11 cellular contexts compared by ENCODE assay signal in genomic region chr17:4604111-4604644, GRCh38. TPM values are rescaled to one million over a fixed set of nuclear protein-coding genes. Genes with fewer than 3 reads are reported as not detected.
DNase-seq lines count a peak whose midpoint lies in the region; ATAC-seq, FAIRE-seq and TF ChIP-seq lines count a peak whose summit lies in the region.
"Had no signal": no experiment of that assay in that cellular context is flagged by ENCODE, and none has a peak within 500 bp of the region (broad histone marks: within the 10 kb centered on the region; RNA-seq: fewer than 3 reads in every experiment).

No MANE protein-coding gene starts in this region.

- no TSS peak for BruUV-seq in HepG2 (replicated peaks; lab: Mats Ljungman, UMichigan)

- TF ChIP-seq POLR2A in right lobe of liver (IDR thresholded peaks at IDR 0.05) (no peak), HepG2 (IDR thresholded peaks at IDR 0.05; ENCODE audit: insufficient read depth in 1 of 2, low read depth in 2 of 2, low read length in 2 of 2) (no peak), adrenal gland (IDR thresholded peaks at IDR 0.05) (peak in 1 of 2 donors; percentile 24)

- H3K4me3 Mint-ChIP-seq in CD4-positive, alpha-beta T cell: no peak overlapping the region
- H3K4me3 Mint-ChIP-seq: stimulated activated naive CD8-positive, alpha-beta T cell treated with anti-CD3 and anti-CD28 coated beads, Interleukin-15, Interleukin-2, amounts not matched to agents 100 ng/mL and 50 ng/mL, for 24 hours had no signal

- 100% methylated on average over 1 of the region's 18 CpGs for WGBS in right lobe of liver (ENCODE audit: insufficient coverage, low coverage, low lambda C conversion rate, missing lambda C conversion rate)
- WGBS in HepG2 (ENCODE audit: low lambda C conversion rate): 80% methylated on average over 14 of the region's 18 CpGs
- 38 to 52% (median 43%) methylated on average over 11 to 18 of the region's 18 CpGs for WGBS in adrenal gland, 4 donors
- 56% methylated on average over 18 of the region's 18 CpGs for WGBS in right cardiac atrium

- H3K4me3 ChIP-seq in right lobe of liver (no peak overlapping the region), HepG2 (replicated peaks in 1 of 3; ENCODE audit: insufficient read depth in 1 of 3, low read depth in 2 of 3, low read length in 3 of 3) (no peak overlapping the region), adrenal gland (no peak overlapping the region), right cardiac atrium (ENCODE audit: low read length) (no peak overlapping the region)

- POLR2A ChIA-PET in HepG2 (lab: Yijun Ruan, JAX): no interaction called here
- POLR2A ChIA-PET in CD4-positive, alpha-beta T cell (lab: Charles Lee): no interaction called here

- H4K20me1 ChIP-seq in HepG2 (ENCODE audit: insufficient read depth, low read length): no peaks in the 10 kb centered on the region

- ATAC-seq in right lobe of liver: no peak
- no peak for ATAC-seq in HepG2
- ATAC-seq in right cardiac atrium: peak; percentile 38 to 40
- no peak for ATAC-seq in CD4-positive, alpha-beta T cell (ENCODE audit: poor library complexity)

- no peak for TF ChIP-seq EP300 in HepG2 (IDR thresholded peaks at IDR 0.05; ENCODE audit: low read depth in 2 of 2, low read length in 2 of 2)
- TF ChIP-seq EP300 in HepG2 (CRISPR knock-in tag; IDR thresholded peaks at IDR 0.05; ENCODE audit: borderline replicate concordance): no peak

- FAIRE-seq in HepG2 (lab: Jason Lieb, UNC): no peak

- H3K27me3 ChIP-seq in right lobe of liver: no peaks in the 10 kb centered on the region
- no peaks in the 10 kb centered on the region for H3K27me3 ChIP-seq in HepG2 (ENCODE audit: control insufficient read depth in 1 of 2, insufficient read depth in 2 of 2, low read length in 2 of 2)
- H3K27me3 ChIP-seq in adrenal gland: no peaks in the 10 kb centered on the region
- no peaks in the 10 kb centered on the region for H3K27me3 ChIP-seq in right cardiac atrium (ENCODE audit: control insufficient read depth, insufficient read depth)
- H3K27me3 ChIP-seq in CD4-positive, alpha-beta T cell (ENCODE audit: control insufficient read depth, insufficient read depth, low read length): no peaks in the 10 kb centered on the region

- no peak for TF ChIP-seq RAD21 in HepG2 (CRISPR knock-in tag; IDR thresholded peaks at IDR 0.05)

- H3K79me2 ChIP-seq in HepG2 (ENCODE audit: insufficient read depth, low read length): no peaks in the 10 kb centered on the region

- H3K9me3 Mint-ChIP-seq in CD4-positive, alpha-beta T cell: no peaks in the 10 kb centered on the region
- H3K9me3 Mint-ChIP-seq: stimulated activated naive CD8-positive, alpha-beta T cell treated with anti-CD3 and anti-CD28 coated beads, Interleukin-15, Interleukin-2, amounts not matched to agents 100 ng/mL and 50 ng/mL, for 24 hours had no signal

- no peaks in the 10 kb centered on the region for H3K9me3 ChIP-seq in right lobe of liver
- H3K9me3 ChIP-seq in HepG2 (ENCODE audit: low read length): no peaks in the 10 kb centered on the region
- H3K9me3 ChIP-seq in adrenal gland (replicated peaks in 1 of 3): no peaks in the 10 kb centered on the region
- H3K9me3 ChIP-seq in right cardiac atrium (ENCODE audit: control insufficient read depth, low read length): no peaks in the 10 kb centered on the region
- no peaks in the 10 kb centered on the region for H3K9me3 ChIP-seq in CD4-positive, alpha-beta T cell (ENCODE audit: control insufficient read depth, low read length)

- H3K36me3 Mint-ChIP-seq in CD4-positive, alpha-beta T cell (ENCODE audit: low read depth): no peaks in the 10 kb centered on the region

- H3K4me1 ChIP-seq in right lobe of liver (no peaks in the 10 kb centered on the region), HepG2 (ENCODE audit: insufficient read depth, low read length) (peaks cover 60% of the 10 kb centered on the region), adrenal gland (replicated peaks in 1 of 2) (peaks cover 17 to 38% of the 10 kb centered on the region in 2 donors), right cardiac atrium (ENCODE audit: control insufficient read depth, insufficient read depth, low read length) (peaks cover 10% of the 10 kb centered on the region)

- H3K36me3 ChIP-seq in right lobe of liver (no peaks in the 10 kb centered on the region), HepG2 (replicated peaks in 1 of 2; ENCODE audit: control insufficient read depth in 1 of 2, insufficient read depth in 2 of 2, low read length in 2 of 2) (no peaks in the 10 kb centered on the region), adrenal gland (replicated peaks in 1 of 2) (no peaks in the 10 kb centered on the region)

- no peak overlapping the region for H3K27ac Mint-ChIP-seq in CD4-positive, alpha-beta T cell
- H3K27ac Mint-ChIP-seq: stimulated activated naive CD8-positive, alpha-beta T cell treated with anti-CD3 and anti-CD28 coated beads, Interleukin-15, Interleukin-2, amounts not matched to agents 100 ng/mL and 50 ng/mL, for 24 hours had no signal

- no peak overlapping the region for H3K9ac ChIP-seq in HepG2 (ENCODE audit: insufficient read depth, low read depth, low read length)

- CTCF ChIA-PET in HepG2 (lab: Yijun Ruan, JAX; ENCODE audit: low intra/inter-chr PET ratio, low total read pairs): no interaction called here
- CTCF ChIA-PET in CD4-positive, alpha-beta T cell (lab: Charles Lee): no interaction called here

- peak in 2 of 3 donors; percentile 49 to 53 for DNase-seq in right lobe of liver
- no peak for DNase-seq in HepG2 (ENCODE audit: low spot score)
- peak; percentile 77 to 93 (median 87) for DNase-seq in adrenal gland
- DNase-seq in right cardiac atrium: peak; percentile 87 to 96 (median 92)
- no peak for DNase-seq in GOT3 (lab: John Stamatoyannopoulos, UW)
- DNase-seq in pons (ENCODE audit: low spot score): no peak
- DNase-seq in OCI-M2 (lab: John Stamatoyannopoulos, UW; ENCODE audit: unreplicated experiment): no peak
- no peak for DNase-seq in CD4-positive, alpha-beta T cell

- peaks cover 22% of the 10 kb centered on the region for H3K27me3 Mint-ChIP-seq in CD4-positive, alpha-beta T cell

- no peaks in the 10 kb centered on the region for H3K4me1 Mint-ChIP-seq in CD4-positive, alpha-beta T cell (ENCODE audit: low read depth)

- no peak for TF ChIP-seq CTCF in right lobe of liver (IDR thresholded peaks at IDR 0.05)
- no peak for TF ChIP-seq CTCF in HepG2 (CRISPR knock-in tag; IDR thresholded peaks at IDR 0.05)
- no peak for TF ChIP-seq CTCF in adrenal gland (IDR thresholded peaks at IDR 0.05)
- no peak for TF ChIP-seq CTCF in CD4-positive, alpha-beta T cell (IDR thresholded peaks at IDR 0.05)

- in situ Hi-C loops in HepG2 (cut with HindIII; ENCODE audit: extremely low pct_ligation_motif_present, low pct_unique_long_range_greater_than_20kb): no loop called here

- intact Hi-C loops in right lobe of liver (cut with DNase I): no loop called here
- intact Hi-C loops in HepG2 (cut with micrococcal nuclease; ENCODE audit: unreplicated experiment): no loop called here
- intact Hi-C loops in adrenal gland (cut with DNase I): no loop called here
- intact Hi-C loops in right cardiac atrium (cut with DNase I): no loop called here
- intact Hi-C loops in CD4-positive, alpha-beta T cell (cut with DNase I, micrococcal nuclease): no loop called here

- no peak overlapping the region for H2AFZ ChIP-seq in HepG2 (ENCODE audit: low read length)

- H3K27ac ChIP-seq in right lobe of liver (no peak overlapping the region), HepG2 (ENCODE audit: extremely low read length, insufficient read depth, low read length) (no peak overlapping the region), adrenal gland (peak overlapping the region in 3 of 5 donors; percentile 57 to 75 (median 62)), right cardiac atrium (ENCODE audit: low read length) (peak overlapping the region; percentile 14)
- no peak overlapping the region for H3K27ac ChIP-seq in CD4-positive, alpha-beta T cell (ENCODE audit: low read depth, low read length)

- no peak overlapping the region for H3K4me2 ChIP-seq in HepG2 (ENCODE audit: low read depth, low read length)

RNA-seq across cellular contexts. Expression of gene SMTNL2, which starts 19.8 kb away (rescaled TPM):
- total RNA-seq in right lobe of liver: under 1 TPM in 3 of 6 experiments, not detected in 3; 0.12 to 0.25 (median 0.14) TPM
- total RNA-seq in HepG2 (2016; rRNA removed; fragmentation: Illumina TruSeq; extraction: Trizol): 5.1 and 5.8 TPM in 2 replicates
- total RNA-seq in HepG2 (2016; cell fraction: cytosol; rRNA removed; fragmentation: Illumina TruSeq; extraction: Trizol; ENCODE audit: low read depth): 1.5 and 1.6 TPM in 2 replicates
- 5.3 and 5.8 TPM in 2 replicates for total RNA-seq in HepG2 (2016; cell fraction: insoluble cytoplasmic fraction; rRNA removed; fragmentation: Illumina TruSeq; extraction: Trizol)
- total RNA-seq in HepG2 (2016; cell fraction: membrane; rRNA removed; fragmentation: Illumina TruSeq; extraction: Trizol): 4.8 and 5.0 TPM in 2 replicates
- total RNA-seq in HepG2 (2016; cell fraction: nucleus; rRNA removed; fragmentation: Illumina TruSeq; extraction: Trizol): 3.0 and 4.2 TPM in 2 replicates
- 0.41 and 1.1 TPM in 2 replicates for polyA plus RNA-seq in HepG2 (2011; rRNA removed)
- polyA plus RNA-seq in HepG2 (2011; cell fraction: cytosol; rRNA removed): 0.38 and 0.64 TPM in 2 replicates
- polyA plus RNA-seq in HepG2 (2011; cell fraction: nucleus; rRNA removed): 0.42 and 0.95 TPM in 2 replicates
- polyA plus RNA-seq in HepG2 (2012): 0.58 and 0.69 TPM in 2 replicates
- 1.8 TPM in 2 replicates for polyA plus RNA-seq in HepG2 (2016; cell fraction: cytosol; fragmentation: Illumina TruSeq; extraction: Trizol; ENCODE audit: low read depth)
- 7.9 and 8.6 TPM in 2 replicates for polyA plus RNA-seq in HepG2 (2016; cell fraction: insoluble cytoplasmic fraction; fragmentation: Illumina TruSeq; extraction: Trizol; ENCODE audit: low read depth)
- polyA plus RNA-seq in HepG2 (2016; cell fraction: membrane; fragmentation: Illumina TruSeq; extraction: Trizol; ENCODE audit: low read depth): 2.3 and 3.2 TPM in 2 replicates
- polyA plus RNA-seq in HepG2 (2016; cell fraction: nucleus; fragmentation: Illumina TruSeq; extraction: Trizol; ENCODE audit: insufficient read depth, low read depth): 5.8 and 9.1 TPM in 2 replicates
- 1.9 TPM in 1 of 2 replicates, not detected in the other for polyA minus RNA-seq in HepG2 (2011; rRNA and poly(A)+ RNA removed; ENCODE audit: low replicate concordance)
- polyA minus RNA-seq in HepG2 (2011; cell fraction: cytosol; rRNA and poly(A)+ RNA removed): 0.70 and 0.99 TPM in 2 replicates
- polyA minus RNA-seq in HepG2 (2011; cell fraction: nucleus; rRNA and poly(A)+ RNA removed): 0.13 TPM in 1 of 2 replicates, not detected in the other
- total RNA-seq in adrenal gland: under 1 TPM in 4 of 8 donors, not detected in 4; 0.11 to 0.67 (median 0.16) TPM
- polyA plus RNA-seq in adrenal gland: under 1 TPM in 2 of 3 donors, not detected in 1; 0.16 to 0.24 TPM
- 10 to 100 TPM; 10.7 to 20.8 (median 14.2) TPM for total RNA-seq in right cardiac atrium
- polyA plus RNA-seq in right cardiac atrium: 5.8 TPM
- not detected for total RNA-seq in CD4-positive, alpha-beta T cell
- polyA plus RNA-seq: BJ had no signal

RNA-seq across cellular contexts. Expression of gene ALOX15, which starts 37.3 kb away (rescaled TPM):
- under 1 TPM in 4 of 6 experiments, not detected in 2; 0.09 to 0.53 (median 0.28) TPM for total RNA-seq in right lobe of liver
- total RNA-seq in HepG2 (2016; rRNA removed; fragmentation: Illumina TruSeq; extraction: Trizol): 0.04 TPM in 1 of 2 replicates, not detected in the other
- not detected in 2 replicates for total RNA-seq in HepG2 (2016; cell fraction: cytosol; rRNA removed; fragmentation: Illumina TruSeq; extraction: Trizol; ENCODE audit: low read depth)
- 0.09 TPM in 1 of 2 replicates, not detected in the other for total RNA-seq in HepG2 (2016; cell fraction: insoluble cytoplasmic fraction; rRNA removed; fragmentation: Illumina TruSeq; extraction: Trizol)
- not detected in 2 replicates for total RNA-seq in HepG2 (2016; cell fraction: membrane; rRNA removed; fragmentation: Illumina TruSeq; extraction: Trizol)
- not detected in 2 replicates for total RNA-seq in HepG2 (2016; cell fraction: nucleus; rRNA removed; fragmentation: Illumina TruSeq; extraction: Trizol)
- 0.35 TPM in 1 of 2 replicates, not detected in the other for polyA plus RNA-seq in HepG2 (2011; rRNA removed)
- 0.01 and 0.03 TPM in 2 replicates for polyA plus RNA-seq in HepG2 (2011; cell fraction: cytosol; rRNA removed)
- not detected in 2 replicates for polyA plus RNA-seq in HepG2 (2011; cell fraction: nucleus; rRNA removed)
- polyA plus RNA-seq in HepG2 (2012): not detected in 2 replicates
- polyA plus RNA-seq in HepG2 (2016; cell fraction: cytosol; fragmentation: Illumina TruSeq; extraction: Trizol; ENCODE audit: low read depth): not detected in 2 replicates
- polyA plus RNA-seq in HepG2 (2016; cell fraction: insoluble cytoplasmic fraction; fragmentation: Illumina TruSeq; extraction: Trizol; ENCODE audit: low read depth): not detected in 2 replicates
- not detected in 2 replicates for polyA plus RNA-seq in HepG2 (2016; cell fraction: membrane; fragmentation: Illumina TruSeq; extraction: Trizol; ENCODE audit: low read depth)
- polyA plus RNA-seq in HepG2 (2016; cell fraction: nucleus; fragmentation: Illumina TruSeq; extraction: Trizol; ENCODE audit: insufficient read depth, low read depth): not detected in 2 replicates
- not detected in 2 replicates for polyA minus RNA-seq in HepG2 (2011; rRNA and poly(A)+ RNA removed; ENCODE audit: low replicate concordance)
- polyA minus RNA-seq in HepG2 (2011; cell fraction: cytosol; rRNA and poly(A)+ RNA removed): not detected in 2 replicates
- not detected in 2 replicates for polyA minus RNA-seq in HepG2 (2011; cell fraction: nucleus; rRNA and poly(A)+ RNA removed)
- under 1 TPM in 1 of 8 donors, not detected in 7; 0.56 TPM for total RNA-seq in adrenal gland
- under 1 TPM in 1 of 3 donors, not detected in 2; 0.08 TPM for polyA plus RNA-seq in adrenal gland
- 1 to 10 TPM in 2 of 4 donors, under 1 TPM in 1, not detected in 1; 0.91 to 2.0 (median 1.0) TPM for total RNA-seq in right cardiac atrium
- polyA plus RNA-seq in right cardiac atrium: 0.05 TPM
- total RNA-seq in CD4-positive, alpha-beta T cell: under 1 TPM in 1 of 2 experiments, not detected in 1; 0.36 TPM
- polyA plus RNA-seq: BJ had no signal

RNA-seq across cellular contexts. Expression of gene GGT6, which starts 43.8 kb away (rescaled TPM):
- total RNA-seq in right lobe of liver (under 1 TPM; 0.09 to 0.92 (median 0.27) TPM), HepG2 (2016; rRNA removed; fragmentation: Illumina TruSeq; extraction: Trizol) (0.70 and 0.80 TPM in 2 replicates), adrenal gland (1 to 10 TPM in 6 of 8 donors, under 1 TPM in 2; 0.61 to 4.2 (median 1.7) TPM), right cardiac atrium (not detected)
- total RNA-seq in HepG2 (2016; cell fraction: cytosol; rRNA removed; fragmentation: Illumina TruSeq; extraction: Trizol; ENCODE audit: low read depth): 0.20 and 0.26 TPM in 2 replicates
- total RNA-seq in HepG2 (2016; cell fraction: insoluble cytoplasmic fraction; rRNA removed; fragmentation: Illumina TruSeq; extraction: Trizol): 0.68 and 1.1 TPM in 2 replicates
- 0.59 and 0.62 TPM in 2 replicates for total RNA-seq in HepG2 (2016; cell fraction: membrane; rRNA removed; fragmentation: Illumina TruSeq; extraction: Trizol)
- total RNA-seq in HepG2 (2016; cell fraction: nucleus; rRNA removed; fragmentation: Illumina TruSeq; extraction: Trizol): 0.28 and 0.37 TPM in 2 replicates
- polyA plus RNA-seq in HepG2 (2011; rRNA removed) (0.14 and 0.16 TPM in 2 replicates), adrenal gland (under 1 TPM; 0.32 to 0.40 (median 0.34) TPM), right cardiac atrium (not detected)
- polyA plus RNA-seq in HepG2 (2011; cell fraction: cytosol; rRNA removed): 0.10 and 0.12 TPM in 2 replicates
- polyA plus RNA-seq in HepG2 (2011; cell fraction: nucleus; rRNA removed): 0.09 and 0.43 TPM in 2 replicates
- 0.24 and 0.29 TPM in 2 replicates for polyA plus RNA-seq in HepG2 (2012)
- 0.24 and 0.27 TPM in 2 replicates for polyA plus RNA-seq in HepG2 (2016; cell fraction: cytosol; fragmentation: Illumina TruSeq; extraction: Trizol; ENCODE audit: low read depth)
- 0.71 and 1.2 TPM in 2 replicates for polyA plus RNA-seq in HepG2 (2016; cell fraction: insoluble cytoplasmic fraction; fragmentation: Illumina TruSeq; extraction: Trizol; ENCODE audit: low read depth)
- polyA plus RNA-seq in HepG2 (2016; cell fraction: membrane; fragmentation: Illumina TruSeq; extraction: Trizol; ENCODE audit: low read depth): 0.50 and 0.52 TPM in 2 replicates
- 1.1 and 1.5 TPM in 2 replicates for polyA plus RNA-seq in HepG2 (2016; cell fraction: nucleus; fragmentation: Illumina TruSeq; extraction: Trizol; ENCODE audit: insufficient read depth, low read depth)
- polyA minus RNA-seq in HepG2 (2011; rRNA and poly(A)+ RNA removed; ENCODE audit: low replicate concordance): 0.38 TPM in 1 of 2 replicates, not detected in the other
- not detected in 2 replicates for polyA minus RNA-seq in HepG2 (2011; cell fraction: cytosol; rRNA and poly(A)+ RNA removed)
- polyA minus RNA-seq in HepG2 (2011; cell fraction: nucleus; rRNA and poly(A)+ RNA removed): 0.12 TPM in 1 of 2 replicates, not detected in the other
- total RNA-seq in CD4-positive, alpha-beta T cell: not detected
- polyA plus RNA-seq: BJ, neural cell had no signal

RNA-seq across cellular contexts. Expression of gene MYBBP1A, which starts 49.0 kb away (rescaled TPM):
- 10 to 100 TPM; 16.3 to 32.0 (median 23.7) TPM for total RNA-seq in right lobe of liver
- total RNA-seq in HepG2 (2016; rRNA removed; fragmentation: Illumina TruSeq; extraction: Trizol): 40.4 and 54.8 TPM in 2 replicates
- 58.9 and 65.5 TPM in 2 replicates for total RNA-seq in HepG2 (2016; cell fraction: cytosol; rRNA removed; fragmentation: Illumina TruSeq; extraction: Trizol; ENCODE audit: low read depth)
- 35.1 and 61.8 TPM in 2 replicates for total RNA-seq in HepG2 (2016; cell fraction: insoluble cytoplasmic fraction; rRNA removed; fragmentation: Illumina TruSeq; extraction: Trizol)
- 24.4 and 24.9 TPM in 2 replicates for total RNA-seq in HepG2 (2016; cell fraction: membrane; rRNA removed; fragmentation: Illumina TruSeq; extraction: Trizol)
- 52.0 and 62.6 TPM in 2 replicates for total RNA-seq in HepG2 (2016; cell fraction: nucleus; rRNA removed; fragmentation: Illumina TruSeq; extraction: Trizol)
- 18.6 and 28.4 TPM in 2 replicates for polyA plus RNA-seq in HepG2 (2011; rRNA removed)
- polyA plus RNA-seq in HepG2 (2011; cell fraction: cytosol; rRNA removed): 9.7 and 12.5 TPM in 2 replicates
- 158 and 176 TPM in 2 replicates for polyA plus RNA-seq in HepG2 (2011; cell fraction: nucleus; rRNA removed)
- 28.0 and 41.5 TPM in 2 replicates for polyA plus RNA-seq in HepG2 (2012)
- 7.8 and 7.9 TPM in 2 replicates for polyA plus RNA-seq in HepG2 (2016; cell fraction: cytosol; fragmentation: Illumina TruSeq; extraction: Trizol; ENCODE audit: low read depth)
- 28.2 and 32.7 TPM in 2 replicates for polyA plus RNA-seq in HepG2 (2016; cell fraction: insoluble cytoplasmic fraction; fragmentation: Illumina TruSeq; extraction: Trizol; ENCODE audit: low read depth)
- 9.0 and 12.1 TPM in 2 replicates for polyA plus RNA-seq in HepG2 (2016; cell fraction: membrane; fragmentation: Illumina TruSeq; extraction: Trizol; ENCODE audit: low read depth)
- 146 and 160 TPM in 2 replicates for polyA plus RNA-seq in HepG2 (2016; cell fraction: nucleus; fragmentation: Illumina TruSeq; extraction: Trizol; ENCODE audit: insufficient read depth, low read depth)
- 50.2 and 100 TPM in 2 replicates for polyA minus RNA-seq in HepG2 (2011; rRNA and poly(A)+ RNA removed; ENCODE audit: low replicate concordance)
- 19.4 and 21.0 TPM in 2 replicates for polyA minus RNA-seq in HepG2 (2011; cell fraction: cytosol; rRNA and poly(A)+ RNA removed)
- polyA minus RNA-seq in HepG2 (2011; cell fraction: nucleus; rRNA and poly(A)+ RNA removed): 53.3 and 54.8 TPM in 2 replicates
- 10 to 100 TPM; 27.8 to 65.5 (median 42.4) TPM for total RNA-seq in adrenal gland
- polyA plus RNA-seq in adrenal gland: 10 to 100 TPM; 19.0 to 62.3 (median 46.8) TPM
- 10 to 100 TPM; 18.4 to 28.5 (median 23.1) TPM for total RNA-seq in right cardiac atrium
- 15.9 TPM for polyA plus RNA-seq in right cardiac atrium
- total RNA-seq in CD4-positive, alpha-beta T cell: 10 to 100 TPM; 58.0 to 58.2 TPM

Comparison
In these comparisons a context has a peak if more than half of its experiments do, and no peak if none do; other contexts are left out.
1. DNase-seq: peak in right lobe of liver (2 of 3), adrenal gland (7 of 7) and right cardiac atrium (3 of 3); none in HepG2 (single experiment), GOT3 (single experiment), pons (single experiment), OCI-M2 (single experiment) and CD4-positive, alpha-beta T cell (0 of 10).
2. ATAC-seq: peak in right cardiac atrium (2 of 2); none in right lobe of liver (0 of 4), HepG2 (single experiment) and CD4-positive, alpha-beta T cell (single experiment).
3. H3K27ac ChIP-seq: peak in adrenal gland (3 of 5) and right cardiac atrium (single experiment); none in right lobe of liver (0 of 3), HepG2 (single experiment) and CD4-positive, alpha-beta T cell (single experiment).